ENCODE assay signal across 17 cellular contexts in the genomic region with DNA sequence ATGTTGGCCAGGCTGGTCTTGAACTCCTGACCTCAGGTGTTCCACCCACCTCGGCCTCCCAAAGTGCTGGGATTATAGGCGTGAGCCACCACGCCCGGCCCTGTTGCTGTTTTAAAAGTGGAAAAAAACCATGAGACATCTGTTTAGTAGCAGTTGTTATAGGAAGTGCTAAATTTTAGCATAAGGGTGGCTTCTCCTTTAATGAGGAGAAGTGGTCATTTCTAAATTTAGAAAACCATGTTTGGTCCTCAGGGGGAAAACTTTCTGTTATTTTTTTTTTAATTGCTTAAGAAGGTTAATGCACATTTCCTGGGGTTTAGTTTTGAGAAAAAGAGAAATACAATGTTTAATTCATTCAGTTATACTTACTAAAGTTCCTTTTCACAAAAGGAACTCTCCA.
"Had no signal": no experiment of that assay in that cellular context is flagged by ENCODE, and none has a peak within 500 bp of the region (broad histone marks: within the 10 kb centered on the region; RNA-seq: fewer than 3 reads in every experiment).

No MANE protein-coding gene starts in this region.

- ATAC-seq: activated CD4-positive, CD25-positive, alpha-beta regulatory T cell treated with anti-CD3 and anti-CD28 coated beads, Interleukin-2, amount 50 U/mL, for 24 hours; sciatic nerve had no signal

- H3K27me3 ChIP-seq: adrenal gland, colonic mucosa, spleen had no signal

- H3K36me3 ChIP-seq: adrenal gland, colonic mucosa, left ventricle myocardium inferior, prostate gland, spleen had no signal

- H3K27ac ChIP-seq: adrenal gland, colonic mucosa, left ventricle myocardium inferior, prostate gland, spleen had no signal

- FAIRE-seq: endothelial cell of umbilical vein, frontal cortex, keratinocyte had no signal

- H3K4me3 ChIP-seq: adrenal gland, colonic mucosa, left ventricle myocardium inferior, prostate gland, spleen had no signal

- DNase-seq: activated naive CD4-positive, alpha-beta T cell treated with anti-CD3 and anti-CD28 coated beads, Interleukin-2, amount 50 U/mL, for 16 hours; adrenal gland; caudate nucleus; colonic mucosa; effector CD4-positive, alpha-beta T cell; left ventricle myocardium inferior; mesenchymal stem cell; nephron progenitor cell; spleen; stimulated activated CD4-positive, alpha-beta T cell treated with anti-CD3 and anti-CD28 coated beads, Interleukin-1b, Interleukin-23, amount 100 ng/mL, for 48 hours; stimulated activated naive CD4-positive, alpha-beta T cell had no signal

- H3K4me1 ChIP-seq: adrenal gland, colonic mucosa, left ventricle myocardium inferior, prostate gland had no signal

- H3K9me3 ChIP-seq: adrenal gland, colonic mucosa, left ventricle myocardium inferior, prostate gland, spleen had no signal
